Comparison of ENCODE assay signal across 8 cellular contexts in genomic region chr9:109143881-109144562, GRCh38. TPM values are rescaled to one million over a fixed set of nuclear protein-coding genes. Genes with fewer than 3 reads are reported as not detected.
DNase-seq lines count a peak whose midpoint lies in the region; ATAC-seq and TF ChIP-seq lines count a peak whose summit lies in the region.

No MANE protein-coding gene starts in this region.

- intact Hi-C loops in natural killer cell (cut with micrococcal nuclease) (no loop called here), esophagus squamous epithelium (cut with DNase I) (no loop called here)

- TF ChIP-seq CTCF in GM12864 (IDR thresholded peaks at IDR 0.05; ENCODE audit: low read depth, low read length, missing control alignments) (peak; percentile 72), natural killer cell (IDR thresholded peaks at IDR 0.05) (no peak), esophagus squamous epithelium (IDR thresholded peaks at IDR 0.05) (peak in 2 of 6 experiments; percentile 10 to 37)

- no peak overlapping the region for H3K4me3 Mint-ChIP-seq in activated T-helper 17 cell treated with anti-CD3 and anti-CD28 coated beads, Interleukin-2, amount 50 U/mL, for 72 hours
- peak overlapping the region; percentile 35 for H3K4me3 Mint-ChIP-seq in natural killer cell

- no peaks in the 10 kb centered on the region for H3K4me1 ChIP-seq in esophagus squamous epithelium

- in situ Hi-C loops in ACHN (cut with HindIII; ENCODE audit: low pct_ligation_motif_present, low pct_unique_long_range_greater_than_20kb, low sequenced_read_pairs): no loop called here

- no peaks in the 10 kb centered on the region for H3K36me3 Mint-ChIP-seq in activated T-helper 17 cell treated with anti-CD3 and anti-CD28 coated beads, Interleukin-2, amount 50 U/mL, for 72 hours (ENCODE audit: low read depth)
- no peaks in the 10 kb centered on the region for H3K36me3 Mint-ChIP-seq in natural killer cell

- peaks cover 5% of the 10 kb centered on the region for H3K4me1 Mint-ChIP-seq in activated T-helper 17 cell treated with anti-CD3 and anti-CD28 coated beads, Interleukin-2, amount 50 U/mL, for 72 hours
- peaks cover 8% of the 10 kb centered on the region in 2 donors for H3K4me1 Mint-ChIP-seq in natural killer cell

- H3K4me3 ChIP-seq in GM12864 (ENCODE audit: low read depth, low read length) (no peak overlapping the region), H7 (ENCODE audit: insufficient read depth, low read depth, low read length) (no peak overlapping the region), esophagus squamous epithelium (no peak overlapping the region)

- no peak overlapping the region for H3K27ac ChIP-seq in esophagus squamous epithelium

- no peaks in the 10 kb centered on the region; the same call in 1 of the 2 replicates for H3K27me3 ChIP-seq in H7 (ENCODE audit: control insufficient read depth, insufficient read depth, low read length)
- H3K27me3 ChIP-seq in esophagus squamous epithelium: no peaks in the 10 kb centered on the region

- H3K36me3 ChIP-seq in H7 (replicated peaks; ENCODE audit: control insufficient read depth, insufficient read depth, low read length) (no peaks in the 10 kb centered on the region), esophagus squamous epithelium (no peaks in the 10 kb centered on the region)

- no peaks in the 10 kb centered on the region for H3K9me3 ChIP-seq in esophagus squamous epithelium

- H3K27me3 Mint-ChIP-seq in activated T-helper 17 cell treated with anti-CD3 and anti-CD28 coated beads, Interleukin-2, amount 50 U/mL, for 72 hours: no peaks in the 10 kb centered on the region
- H3K27me3 Mint-ChIP-seq in natural killer cell (ENCODE audit: low read depth in 2 of 2): peaks cover 0 to 5% of the 10 kb centered on the region in 2 donors

- H3K9me3 Mint-ChIP-seq in activated T-helper 17 cell treated with anti-CD3 and anti-CD28 coated beads, Interleukin-2, amount 50 U/mL, for 72 hours: no peaks in the 10 kb centered on the region
- no peaks in the 10 kb centered on the region for H3K9me3 Mint-ChIP-seq in natural killer cell

- peak; percentile 70 for ATAC-seq in activated T-helper 17 cell treated with anti-CD3 and anti-CD28 coated beads, Interleukin-2, amount 50 U/mL, for 72 hours (replicated peaks)
- ATAC-seq in natural killer cell: peak; percentile 55 to 87 (median 63)

- no peak overlapping the region for H3K27ac Mint-ChIP-seq in activated T-helper 17 cell treated with anti-CD3 and anti-CD28 coated beads, Interleukin-2, amount 50 U/mL, for 72 hours
- H3K27ac Mint-ChIP-seq in natural killer cell: no peak overlapping the region

- DNase-seq in ACHN (peak; percentile 43), GM12864 (ENCODE audit: low read depth) (no peak), H7 (peak; percentile 33), LHCN-M2 (ENCODE audit: low read depth) (peak; percentile 52), natural killer cell (no peak), esophagus squamous epithelium (lab: John Stamatoyannopoulos, UW) (no peak), NCI-H526 treated with DMSO at 0.1 percent for 48 hours (lab: John Stamatoyannopoulos, UW) (no peak)

- TF ChIP-seq POLR2A in esophagus squamous epithelium (IDR thresholded peaks at IDR 0.05): no peak

- WGBS in esophagus squamous epithelium, 2 donors: 75 to 76% methylated on average over 5 of the region's 5 CpGs

RNA-seq across cellular contexts. Expression of gene FRRS1L, which starts 23.0 kb away (rescaled TPM):
- total RNA-seq in H7 (2014; rRNA removed; shearing (Covaris generic)): 0.14 and 0.18 TPM in 2 replicates
- total RNA-seq in LHCN-M2 (2014; rRNA removed): under 0.01 TPM in 1 of 2 replicates, not detected in the other
- 0.27 TPM for polyA plus RNA-seq in LHCN-M2 (2012)
- not detected for total RNA-seq in activated T-helper 17 cell treated with anti-CD3 and anti-CD28 coated beads, Interleukin-2, amount 50 U/mL, for 72 hours
- not detected for total RNA-seq in natural killer cell
- 1 to 10 TPM in 1 of 4 donors, under 1 TPM in 2, not detected in 1; 0.04 to 1.5 (median 0.12) TPM for total RNA-seq in esophagus squamous epithelium

RNA-seq across cellular contexts. Expression of gene TMEM245, which starts 24.3 kb away (rescaled TPM):
- 30.4 and 46.2 TPM in 2 replicates for total RNA-seq in H7 (2014; rRNA removed; shearing (Covaris generic))
- total RNA-seq in LHCN-M2 (2014; rRNA removed) (48.5 and 53.4 TPM in 2 replicates), natural killer cell (10 to 100 TPM; 14.5 to 22.5 (median 21.8) TPM), esophagus squamous epithelium (10 to 100 TPM; 12.5 to 45.4 (median 25.9) TPM)
- polyA plus RNA-seq in LHCN-M2 (2012): 21.5 TPM
- total RNA-seq in activated T-helper 17 cell treated with anti-CD3 and anti-CD28 coated beads, Interleukin-2, amount 50 U/mL, for 72 hours: 10 to 100 TPM; 19.3 to 22.3 TPM

Comparison
In these comparisons a context has a peak if more than half of its experiments do, and no peak if none do; other contexts are left out.
1. DNase-seq: peak in ACHN (single experiment), H7 (single experiment) and LHCN-M2 (single experiment); none in GM12864 (single experiment), natural killer cell (single experiment), esophagus squamous epithelium (single experiment) and NCI-H526 treated with DMSO at 0.1 percent for 48 hours (single experiment).